ENCODE assay signal across 12 cellular contexts in the genomic region with DNA sequence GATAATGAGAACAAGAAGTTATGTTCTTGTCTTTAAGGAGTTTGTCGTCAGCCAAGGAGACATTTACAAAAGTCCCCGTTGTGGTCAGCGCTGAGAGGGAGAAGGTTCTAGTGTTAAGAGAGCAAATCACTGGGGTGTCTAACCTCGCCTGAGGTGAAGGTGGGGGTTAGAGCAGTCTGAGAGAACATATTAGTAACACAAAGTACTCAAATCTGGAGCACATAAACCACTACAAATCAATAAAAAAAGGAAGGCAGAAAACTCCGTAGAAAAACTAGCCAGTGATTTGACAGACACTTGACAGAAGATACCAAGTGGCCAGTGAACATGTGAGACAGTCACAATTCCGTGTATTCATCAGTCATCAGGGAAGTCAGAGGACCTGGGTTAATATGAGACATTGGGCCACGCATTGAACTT. TPM values are rescaled to one million over a fixed set of nuclear protein-coding genes. Genes with fewer than 3 reads are reported as not detected.
DNase-seq lines count a peak whose midpoint lies in the region; ATAC-seq and TF ChIP-seq lines count a peak whose summit lies in the region.
"Had no signal": no experiment of that assay in that cellular context is flagged by ENCODE, and none has a peak within 500 bp of the region (broad histone marks: within the 10 kb centered on the region; RNA-seq: fewer than 3 reads in every experiment).

No MANE protein-coding gene starts in this region.

- CTCF ChIA-PET in activated CD8-positive, alpha-beta T cell treated with anti-CD3 and anti-CD28 coated beads for 36 hours (lab: Charles Lee): no interaction called here

- no peak overlapping the region for H3K4me3 Mint-ChIP-seq in activated CD8-positive, alpha-beta T cell treated with anti-CD3 and anti-CD28 coated beads for 36 hours
- no peak overlapping the region for H3K4me3 Mint-ChIP-seq in nephron progenitor cell

- H3K27me3 Mint-ChIP-seq in activated CD8-positive, alpha-beta T cell treated with anti-CD3 and anti-CD28 coated beads for 36 hours: no peaks in the 10 kb centered on the region
- peaks cover 1% of the 10 kb centered on the region for H3K27me3 Mint-ChIP-seq in nephron progenitor cell (ENCODE audit: low read depth, poor library complexity)

- intact Hi-C loops in activated CD8-positive, alpha-beta T cell treated with anti-CD3 and anti-CD28 coated beads for 36 hours (cut with micrococcal nuclease): no loop called here

- peak; percentile 74 for ATAC-seq in GM19463 (IDR thresholded peaks at IDR 0.05; ENCODE audit: unreplicated experiment)
- no peak for ATAC-seq in activated CD8-positive, alpha-beta T cell treated with anti-CD3 and anti-CD28 coated beads for 36 hours
- ATAC-seq in HG03135 (IDR thresholded peaks at IDR 0.05; ENCODE audit: unreplicated experiment): no peak
- no peak for ATAC-seq in omental fat pad (ENCODE audit: low FRiP score)
- no peak for ATAC-seq in gastroesophageal sphincter

- peaks cover 8 to 76% (median 45%) of the 10 kb centered on the region in 3 donors for H3K4me1 ChIP-seq in gastroesophageal sphincter

- H3K36me3 ChIP-seq in gastroesophageal sphincter: peaks cover 0 to 38% of the 10 kb centered on the region in 2 donors

- no peaks in the 10 kb centered on the region for H3K9me3 Mint-ChIP-seq in activated CD8-positive, alpha-beta T cell treated with anti-CD3 and anti-CD28 coated beads for 36 hours
- no peaks in the 10 kb centered on the region for H3K9me3 Mint-ChIP-seq in nephron progenitor cell

- H3K27ac ChIP-seq in gastroesophageal sphincter: peak overlapping the region in 2 of 4 donors; percentile 48 to 68

- no peaks in the 10 kb centered on the region for H3K9me3 ChIP-seq in gastroesophageal sphincter

- in situ Hi-C loops in G401 (cut with HindIII; ENCODE audit: low sequenced_read_pairs): no loop called here

- peaks cover 39% of the 10 kb centered on the region for H3K4me1 Mint-ChIP-seq in activated CD8-positive, alpha-beta T cell treated with anti-CD3 and anti-CD28 coated beads for 36 hours (ENCODE audit: low read depth)
- H3K4me1 Mint-ChIP-seq in nephron progenitor cell: peaks cover 50% of the 10 kb centered on the region

- no peak for TF ChIP-seq CTCF in activated CD8-positive, alpha-beta T cell treated with anti-CD3 and anti-CD28 coated beads for 36 hours (IDR thresholded peaks at IDR 0.05)
- TF ChIP-seq CTCF in nephron progenitor cell (IDR thresholded peaks at IDR 0.05) (no peak), omental fat pad (IDR thresholded peaks at IDR 0.05) (no peak), gastroesophageal sphincter (IDR thresholded peaks at IDR 0.05) (no peak)

- no peak for TF ChIP-seq EP300 in gastroesophageal sphincter (IDR thresholded peaks at IDR 0.05)

- POLR2A ChIA-PET in activated CD8-positive, alpha-beta T cell treated with anti-CD3 and anti-CD28 coated beads for 36 hours (lab: Charles Lee): no interaction called here

- peaks cover 9% of the 10 kb centered on the region for H3K36me3 Mint-ChIP-seq in activated CD8-positive, alpha-beta T cell treated with anti-CD3 and anti-CD28 coated beads for 36 hours (ENCODE audit: low read depth)
- H3K36me3 Mint-ChIP-seq in nephron progenitor cell (ENCODE audit: low read depth): peaks cover 17% of the 10 kb centered on the region

- peak overlapping the region; percentile 26 for H3K27ac Mint-ChIP-seq in activated CD8-positive, alpha-beta T cell treated with anti-CD3 and anti-CD28 coated beads for 36 hours
- peak overlapping the region; percentile 34 for H3K27ac Mint-ChIP-seq in nephron progenitor cell

- peak; percentile 37 for DNase-seq in G401 (ENCODE audit: low spot score)
- no peak for DNase-seq in activated CD8-positive, alpha-beta T cell treated with anti-CD3 and anti-CD28 coated beads for 36 hours
- no peak for DNase-seq in nephron progenitor cell
- no peak for DNase-seq in NCI-H2107 (lab: John Stamatoyannopoulos, UW)
- no peak for DNase-seq in omental fat pad (ENCODE audit: low spot score)
- DNase-seq: H7, kidney, NCI-H1092, T-helper 1 cell had no signal

- no peak overlapping the region for H3K4me3 ChIP-seq in gastroesophageal sphincter

- H3K27me3 ChIP-seq in gastroesophageal sphincter: no peaks in the 10 kb centered on the region

- WGBS in gastroesophageal sphincter (ENCODE audit: low coverage in 1 of 2), 2 donors: 71 to 75% methylated on average over 2 to 7 of the region's 7 CpGs

- no peak for TF ChIP-seq POLR2A in gastroesophageal sphincter (IDR thresholded peaks at IDR 0.05)

RNA-seq across cellular contexts. Expression of gene CDS2, which starts 45.4 kb away (rescaled TPM):
- 12.0 and 12.7 TPM in 2 replicates for total RNA-seq in G401 (2014; rRNA removed; shearing (Covaris generic))
- total RNA-seq in activated CD8-positive, alpha-beta T cell treated with anti-CD3 and anti-CD28 coated beads for 36 hours: 10 to 100 TPM; 30.2 to 34.7 TPM
- 10 to 100 TPM; 27.5 to 49.5 (median 35.5) TPM for total RNA-seq in omental fat pad
- 100 to 1,000 TPM in 1 of 4 donors, 10 to 100 TPM in 3; 59.8 to 102 (median 73.9) TPM for total RNA-seq in gastroesophageal sphincter

RNA-seq across cellular contexts. Expression of gene PCNA, which starts 52.4 kb away (rescaled TPM):
- 290 and 347 TPM in 2 replicates for total RNA-seq in G401 (2014; rRNA removed; shearing (Covaris generic))
- 100 to 1,000 TPM; 600 to 627 TPM for total RNA-seq in activated CD8-positive, alpha-beta T cell treated with anti-CD3 and anti-CD28 coated beads for 36 hours
- total RNA-seq in omental fat pad (10 to 100 TPM; 26.4 to 38.6 (median 30.9) TPM), gastroesophageal sphincter (10 to 100 TPM; 21.9 to 52.8 (median 39.2) TPM)

RNA-seq across cellular contexts. Expression of gene TMEM230, which starts 59.3 kb away (rescaled TPM):
- 105 and 117 TPM in 2 replicates for total RNA-seq in G401 (2014; rRNA removed; shearing (Covaris generic))
- 10 to 100 TPM; 66.8 to 76.3 TPM for total RNA-seq in activated CD8-positive, alpha-beta T cell treated with anti-CD3 and anti-CD28 coated beads for 36 hours
- total RNA-seq in omental fat pad: 100 to 1,000 TPM in 3 of 4 donors, 10 to 100 TPM in 1; 86.5 to 138 (median 127) TPM
- total RNA-seq in gastroesophageal sphincter: 100 to 1,000 TPM in 2 of 4 donors, 10 to 100 TPM in 2; 72.6 to 108 (median 97.8) TPM
